Comparison of ENCODE assay signal across 14 cellular contexts in genomic region chr2:182426915-182427233, GRCh38. TPM values are rescaled to one million over a fixed set of nuclear protein-coding genes. Genes with fewer than 3 reads are reported as not detected.
A peak's percentile ranks its signal among the peaks of the same experiment; 100 is the strongest.
DNase-seq lines count a peak whose midpoint lies in the region; TF ChIP-seq lines count a peak whose summit lies in the region.
"Had no signal": no experiment of that assay in that cellular context is flagged by ENCODE, and none has a peak within 500 bp of the region (broad histone marks: within the 10 kb centered on the region; RNA-seq: fewer than 3 reads in every experiment).

PDE1A (minus strand) TSS chr2:182427036.

- no peak for TF ChIP-seq CTCF in fibroblast of pulmonary artery (IDR thresholded peaks at IDR 0.05; ENCODE audit: low read length, missing control alignments)
- no peak for TF ChIP-seq CTCF in nephron (IDR thresholded peaks at IDR 0.05; ENCODE audit: unreplicated experiment in 3 of 3)
- TF ChIP-seq CTCF in tibial nerve (IDR thresholded peaks at IDR 0.05), result no peak

- H3K27me3 Mint-ChIP-seq in nephron (ENCODE audit: low read depth), result no peaks in the 10 kb centered on the region

- H3K36me3 Mint-ChIP-seq in nephron (ENCODE audit: low read depth), result peaks cover 4% of the 10 kb centered on the region

- H3K27ac ChIP-seq in SJCRH30 (no peak within 1 kb of the TSS), tibial nerve (peak within 1 kb of the TSS in 3 of 4 donors; percentile 19 to 77 (median 74))
- H3K27ac ChIP-seq: HL-60 had no signal

- DNase-seq in SJCRH30 (no peak), fibroblast of pulmonary artery (ENCODE audit: low read depth) (no peak), tibial nerve (ENCODE audit: low spot score in 2 of 2) (no peak), dedifferentiated amniotic fluid mesenchymal stem cell (ENCODE audit: extremely low spot score) (no peak), mesenteric fat pad (ENCODE audit: low spot score) (no peak), NCI-H187 treated with DMSO at 0.1 percent for 48 hours (lab: John Stamatoyannopoulos, UW) (no peak)
- DNase-seq: activated T-cell treated with anti-CD3 and anti-CD28 coated beads, Interleukin-2, amount 50 U/mL, for 1 hour; caudate nucleus; DND-41; GOT3; PC-3; retina had no signal

- H3K27me3 ChIP-seq in SJCRH30, result no peaks in the 10 kb centered on the region
- H3K27me3 ChIP-seq in tibial nerve, result no peaks in the 10 kb centered on the region

- peak within 1 kb of the TSS; percentile 37 to 78 (median 77) for H3K4me3 Mint-ChIP-seq in nephron

- WGBS in tibial nerve, 2 donors, result 29 to 42% methylated on average over 3 of the region's 3 CpGs

- H3K4me1 Mint-ChIP-seq in nephron, result peaks cover 35% of the 10 kb centered on the region

- no peak for TF ChIP-seq EP300 in tibial nerve (IDR thresholded peaks at IDR 0.05)

- no peak for TF ChIP-seq POLR2A in tibial nerve (IDR thresholded peaks at IDR 0.05)

- peaks cover 4% of the 10 kb centered on the region for H3K9me3 Mint-ChIP-seq in nephron

- H3K4me3 ChIP-seq in SJCRH30 (peak within 1 kb of the TSS; percentile 5; the same call in 1 of the 2 replicates), fibroblast of pulmonary artery (replicated peaks; ENCODE audit: low read depth, low read length) (peak within 1 kb of the TSS; percentile 36), tibial nerve (peak within 1 kb of the TSS; percentile 27 to 51 (median 33))

- H3K27ac Mint-ChIP-seq in nephron, result peak within 1 kb of the TSS; percentile 49 to 74 (median 64)

- H3K9me3 ChIP-seq in SJCRH30 (replicated peaks), result 0 out of 2 replicates have a peak, but pooled peaks cover 3% of the 10 kb centered on the region
- H3K9me3 ChIP-seq in tibial nerve, result no peaks in the 10 kb centered on the region

- no peaks in the 10 kb centered on the region for H3K36me3 ChIP-seq in SJCRH30
- no peaks in the 10 kb centered on the region for H3K36me3 ChIP-seq in tibial nerve

- no peaks in the 10 kb centered on the region for H3K4me1 ChIP-seq in SJCRH30
- H3K4me1 ChIP-seq in tibial nerve, result no peaks in the 10 kb centered on the region

RNA-seq across cellular contexts. Expression of gene PDE1A, which starts in this region (rescaled TPM):
- total RNA-seq in SJCRH30 (2014; rRNA removed; shearing (Covaris generic)), result 1.1 and 1.6 TPM in 2 replicates
- 10 to 100 TPM; 21.6 to 51.8 (median 43.7) TPM for total RNA-seq in tibial nerve
- total RNA-seq in mesenteric fat pad, result 7.1 TPM
- total RNA-seq: PC-3 had no signal
